In genomic region chr3:124937049-124937448, GRCh38 we compare ENCODE assay signal across 9 cellular contexts. TPM values are rescaled to one million over a fixed set of nuclear protein-coding genes. Genes with fewer than 3 reads are reported as not detected.
"Had no signal": no experiment of that assay in that cellular context is flagged by ENCODE, and none has a peak within 500 bp of the region (broad histone marks: within the 10 kb centered on the region; RNA-seq: fewer than 3 reads in every experiment).

No MANE protein-coding gene starts in this region.

- DNase-seq: GDM1, GF-D8 had no signal

- ATAC-seq: GM12878 had no signal

- FAIRE-seq: G401.6, GM12878, GM12891, GM12892, GM18507, GM19239 had no signal

- H3K4me3 ChIP-seq: GM12878 had no signal

RNA-seq across cellular contexts. Expression of gene MUC13, which starts 2.5 kb away (rescaled TPM):
- total RNA-seq: G401 had no signal
